In genomic region chr7:90178166-90178565, GRCh38 we compare ENCODE assay signal across 1 cellular context.
TF ChIP-seq lines count a peak whose summit lies in the region.

No MANE protein-coding gene starts in this region.

TF ChIP-seq in HCT116, 20 proteins besides CTCF, POLR2A, EP300 and RAD21:
- TF ChIP-seq YY1 (IDR thresholded peaks at IDR 0.05; ENCODE audit: extremely low read depth, insufficient replicate concordance, low read depth, low read length) (no peak), ZNF274 (IDR thresholded peaks at IDR 0.05; ENCODE audit: low read depth, low read length) (no peak)
